Comparison of ENCODE assay signal across 11 cellular contexts in the genomic region with DNA sequence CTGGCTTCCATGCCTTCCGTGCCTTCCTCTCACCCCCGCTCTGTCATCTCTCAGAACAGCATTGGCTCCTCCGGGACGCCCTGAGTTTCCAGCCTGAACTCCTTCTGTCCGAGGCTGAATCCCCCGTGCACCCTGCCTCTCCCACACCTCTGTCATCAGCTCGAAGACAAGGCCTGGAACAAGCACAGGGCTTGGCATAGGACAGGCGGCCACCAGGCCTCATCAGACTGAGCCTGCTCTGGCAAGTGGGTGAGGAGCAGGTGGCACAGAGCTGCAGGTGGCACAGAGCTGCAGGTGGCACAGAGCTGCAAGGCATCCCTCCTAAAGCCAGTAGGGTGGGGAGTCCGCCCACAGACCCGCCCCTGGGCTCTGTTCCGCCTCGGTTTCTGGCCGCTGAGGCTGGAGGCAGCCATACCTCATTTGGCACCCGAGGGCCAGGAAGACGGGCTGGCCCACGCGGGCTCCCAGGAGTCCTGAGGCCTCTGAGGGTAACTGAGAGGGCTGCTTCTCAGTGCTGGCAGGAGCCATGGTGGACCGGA.
DNase-seq lines count a peak whose midpoint lies in the region; ATAC-seq and TF ChIP-seq lines count a peak whose summit lies in the region.
"Had no signal": no experiment of that assay in that cellular context is flagged by ENCODE, and none has a peak within 500 bp of the region (broad histone marks: within the 10 kb centered on the region; RNA-seq: fewer than 3 reads in every experiment).

No MANE protein-coding gene starts in this region.

- CTCF ChIA-PET in HEK293 (lab: Yijun Ruan, JAX) = interaction anchor here (1.9 kb wide), 1 partner anchor 40 kb away, joined by 9 read pairs; no protein-coding TSS in a partner anchor

- H2AK5ac ChIP-seq in mesendoderm (ENCODE audit: low read length) = no peak overlapping the region

- H3K18ac ChIP-seq in mesendoderm (ENCODE audit: low read length) = no peak overlapping the region

- H3K27me3 ChIP-seq in mesendoderm (ENCODE audit: insufficient read depth, low read length, poor library complexity) = no peaks in the 10 kb centered on the region

- no peak overlapping the region for H3K4me2 ChIP-seq in mesendoderm (ENCODE audit: low read length)

- H2BK15ac ChIP-seq in mesendoderm (replicated peaks; ENCODE audit: low read depth) = no peak overlapping the region

- H3K23ac ChIP-seq in mesendoderm (ENCODE audit: low read length) = no peak overlapping the region

- ATAC-seq in GM21360 (IDR thresholded peaks at IDR 0.05; ENCODE audit: unreplicated experiment) = no peak

- H2BK5ac ChIP-seq in mesendoderm (ENCODE audit: low read length) = no peak overlapping the region

- intact Hi-C loops in posterior cingulate gyrus (cut with DNase I) = loop anchor here (10.0 kb wide), 1 partner anchor 56 kb away; the partner anchor contains the start of gene EZR

- DNase-seq in COLO668 (lab: John Stamatoyannopoulos, UW; ENCODE audit: unreplicated experiment) (peak; percentile 73), NCI-H524 (lab: John Stamatoyannopoulos, UW) (peak; percentile 75 to 84), epithelial cell of esophagus (ENCODE audit: low read depth) (peak; percentile 47), mesendoderm (no peak), posterior cingulate gyrus (no peak), MV-4-11 (lab: John Stamatoyannopoulos, UW) (no peak)
- DNase-seq: activated B cell treated with CpG ODN at 0.5 μM for 24 hours; activated effector memory CD4-positive, alpha-beta T cell treated with anti-CD3 and anti-CD28 coated beads, Interleukin-2, amount 50 U/mL, for 16 hours; central memory CD4-positive, alpha-beta T cell had no signal

- no peak overlapping the region for H3K4me3 ChIP-seq in HEK293 (ENCODE audit: low read depth, low read length)
- no peak overlapping the region for H3K4me3 ChIP-seq in epithelial cell of esophagus (ENCODE audit: low read length)
- no peak overlapping the region for H3K4me3 ChIP-seq in mesendoderm (ENCODE audit: low read length)

- H4K5ac ChIP-seq in mesendoderm (ENCODE audit: low read length) = no peak overlapping the region

- no peak overlapping the region for H2BK120ac ChIP-seq in mesendoderm (ENCODE audit: low read depth, low read length)

- no peaks in the 10 kb centered on the region for H3K9me3 ChIP-seq in HEK293 (ENCODE audit: control insufficient read depth, insufficient read depth, low read depth, low read length)

- H3K9ac ChIP-seq in mesendoderm (ENCODE audit: low read length) = no peak overlapping the region

- POLR2A ChIA-PET in HEK293 (lab: Yijun Ruan, JAX) = interaction anchor here (0.7 to 1.6 kb wide), 3 partner anchors 9 to 95 kb away, joined by 3 to 8 read pairs (median 5); no protein-coding TSS in a partner anchor

- H3K79me2 ChIP-seq in mesendoderm (ENCODE audit: control insufficient read depth, insufficient read depth, low read length) = no peaks in the 10 kb centered on the region

- no CpG with 5 or more reads among the region's 18 CpGs for WGBS in mesendoderm (ENCODE audit: extremely low coverage, insufficient coverage, low lambda C conversion rate)

- TF ChIP-seq CTCF in HEK293 (tag by site-specific recombination; IDR thresholded peaks at IDR 0.05) (no peak), epithelial cell of esophagus (IDR thresholded peaks at IDR 0.05; ENCODE audit: insufficient read depth, low read depth, low read length, missing control alignments) (no peak)

- no peak overlapping the region for H3K56ac ChIP-seq in mesendoderm (ENCODE audit: low read length)

- no peaks in the 10 kb centered on the region for H3K79me1 ChIP-seq in mesendoderm (ENCODE audit: low read length)

- no peak overlapping the region for H4K8ac ChIP-seq in mesendoderm (ENCODE audit: low read depth, low read length)

- peaks cover 4% of the 10 kb centered on the region; the same call in 1 of the 2 replicates for H3K4me1 ChIP-seq in HEK293 (ENCODE audit: control insufficient read depth, insufficient read depth, low read length)
- H3K4me1 ChIP-seq in mesendoderm (ENCODE audit: control insufficient read depth, low read depth, low read length) = peaks cover 4% of the 10 kb centered on the region

- H3K36me3 ChIP-seq in HEK293 (ENCODE audit: control insufficient read depth in 2 of 2, insufficient read depth in 1 of 2, low read length in 2 of 2) (peaks cover 0 to 3% of the 10 kb centered on the region in 2 experiments; a peak in 1 of 3 replicates), mesendoderm (ENCODE audit: control insufficient read depth, insufficient read depth, low read length) (no peaks in the 10 kb centered on the region)

- H3K4ac ChIP-seq in mesendoderm (ENCODE audit: low read depth, low read length) = no peak overlapping the region

- H3K27ac ChIP-seq in HEK293 (ENCODE audit: extremely low read depth, low read depth, low read length) = no peak overlapping the region
- no peak overlapping the region for H3K27ac ChIP-seq in mesendoderm (ENCODE audit: low read depth, low read length)

TF ChIP-seq in HEK293, 187 proteins besides CTCF, POLR2A, EP300 and RAD21:
- TF ChIP-seq EGR2 (tag by site-specific recombination; IDR thresholded peaks at IDR 0.05; ENCODE audit: low read depth) = peak; percentile 17; the same call in 1 of the 2 replicates
- TF ChIP-seq ZNF623 (tag by site-specific recombination; IDR thresholded peaks at IDR 0.05) = no peak

Comparison
In these comparisons a context has a peak if more than half of its experiments do, and no peak if none do; other contexts are left out.
1. DNase-seq: peak in COLO668 (single experiment), NCI-H524 (2 of 2) and epithelial cell of esophagus (single experiment); none in mesendoderm (single experiment), posterior cingulate gyrus (0 of 10) and MV-4-11 (single experiment).